In genomic region chr22:46337870-46338269, GRCh38 we compare ENCODE assay signal across 25 cellular contexts. TPM values are rescaled to one million over a fixed set of nuclear protein-coding genes. Genes with fewer than 3 reads are reported as not detected.
A peak's percentile ranks its signal among the peaks of the same experiment; 100 is the strongest.
DNase-seq lines count a peak whose midpoint lies in the region; ATAC-seq and TF ChIP-seq lines count a peak whose summit lies in the region.
"Had no signal": no experiment of that assay in that cellular context is flagged by ENCODE, and none has a peak within 500 bp of the region (broad histone marks: within the 10 kb centered on the region; RNA-seq: fewer than 3 reads in every experiment).

No MANE protein-coding gene starts in this region.

- H3K36me3 ChIP-seq in neural progenitor cell (no peaks in the 10 kb centered on the region), colonic mucosa (peaks cover 18% of the 10 kb centered on the region)

- no peak overlapping the region for H4K91ac ChIP-seq in H9 (ENCODE audit: insufficient read length, low read depth, low read length)

- H2AFZ ChIP-seq in H9 (ENCODE audit: low read length) (no peak overlapping the region), neural progenitor cell (replicated peaks) (no peak overlapping the region)

- POLR2A ChIA-PET in activated CD8-positive, alpha-beta T cell treated with anti-CD3 and anti-CD28 coated beads for 36 hours (lab: Charles Lee): no interaction called here
- POLR2A ChIA-PET in activated CD8-positive, alpha-beta T cell treated with anti-CD3 and anti-CD28 coated beads, Interleukin-2, amount 10 ng/mL, durations not matched to agents 7 days and 5 days (lab: Charles Lee): no interaction called here

- no peak overlapping the region for H3K23ac ChIP-seq in H9 (ENCODE audit: insufficient read length, low read depth, low read length)

- no peak overlapping the region for H2BK120ac ChIP-seq in H9 (ENCODE audit: low read depth, low read length, poor library complexity, severe bottlenecking)

- peaks cover 39% of the 10 kb centered on the region for H3K4me1 Mint-ChIP-seq in activated CD8-positive, alpha-beta T cell treated with anti-CD3 and anti-CD28 coated beads for 36 hours (ENCODE audit: low read depth)
- peaks cover 21% of the 10 kb centered on the region for H3K4me1 Mint-ChIP-seq in activated CD8-positive, alpha-beta T cell treated with anti-CD3 and anti-CD28 coated beads, Interleukin-2, amount 10 ng/mL, durations not matched to agents 7 days and 5 days (ENCODE audit: low read depth)
- H3K4me1 Mint-ChIP-seq in H9 (peaks cover 15 to 23% of the 10 kb centered on the region in 2 experiments), neural progenitor cell (peaks cover 18% of the 10 kb centered on the region)
- H3K4me1 Mint-ChIP-seq in activated naive CD8-positive, alpha-beta T cell treated with anti-CD3 and anti-CD28 coated beads, Interleukin-2, amount 50 U/mL, for 24 hours: peaks cover 32% of the 10 kb centered on the region

- H3K9ac ChIP-seq in H9 (ENCODE audit: extremely low read depth, insufficient read length, low read length): no peak overlapping the region
- H3K9ac ChIP-seq in neural progenitor cell: no peak overlapping the region
- no peak overlapping the region for H3K9ac ChIP-seq in colonic mucosa (ENCODE audit: low read depth in 2 of 2, low read length in 2 of 2)

- no peak overlapping the region for H3K18ac ChIP-seq in H9 (ENCODE audit: insufficient read length, low read depth, low read length)

- peaks cover 45% of the 10 kb centered on the region for H3K36me3 Mint-ChIP-seq in activated CD8-positive, alpha-beta T cell treated with anti-CD3 and anti-CD28 coated beads for 36 hours (ENCODE audit: low read depth)
- peaks cover 71% of the 10 kb centered on the region for H3K36me3 Mint-ChIP-seq in activated CD8-positive, alpha-beta T cell treated with anti-CD3 and anti-CD28 coated beads, Interleukin-2, amount 10 ng/mL, durations not matched to agents 7 days and 5 days (ENCODE audit: low read depth)
- H3K36me3 Mint-ChIP-seq in H9 (ENCODE audit: insufficient read depth in 1 of 3, low read depth in 3 of 3) (peaks cover 38 to 70% (median 48%) of the 10 kb centered on the region in 3 experiments), neural progenitor cell (peaks cover 31% of the 10 kb centered on the region)
- peaks cover 56% of the 10 kb centered on the region for H3K36me3 Mint-ChIP-seq in activated naive CD8-positive, alpha-beta T cell treated with anti-CD3 and anti-CD28 coated beads, Interleukin-2, amount 50 U/mL, for 24 hours (ENCODE audit: low read depth)

- no peak overlapping the region for H3K4ac ChIP-seq in H9 (ENCODE audit: low read depth, low read length)

- no peak overlapping the region for H2AK5ac ChIP-seq in H9 (ENCODE audit: insufficient read length, low read length)

- no peak overlapping the region for H2BK20ac ChIP-seq in H9 (ENCODE audit: low read depth, low read length, poor library complexity, severe bottlenecking)

- intact Hi-C loops in activated CD8-positive, alpha-beta T cell treated with anti-CD3 and anti-CD28 coated beads for 36 hours (cut with micrococcal nuclease): no loop called here
- intact Hi-C loops in colonic mucosa (cut with DNase I): no loop called here

- no peaks in the 10 kb centered on the region for H3K27me3 ChIP-seq in H9 (ENCODE audit: insufficient read depth, low read length)
- H3K27me3 ChIP-seq in neural progenitor cell: no peaks in the 10 kb centered on the region
- H3K27me3 ChIP-seq in colonic mucosa: no peaks in the 10 kb centered on the region
- H3K27me3 ChIP-seq: ascending aorta, BE2C, esophagus squamous epithelium, pancreas, right lobe of liver, transverse colon had no signal

- H3K4me1 ChIP-seq in H9 (ENCODE audit: insufficient read depth, low read length) (no peaks in the 10 kb centered on the region; the same call in 1 of the 2 replicates), neural progenitor cell (peaks cover 8% of the 10 kb centered on the region), colonic mucosa (peaks cover 6% of the 10 kb centered on the region)
- H3K4me1 ChIP-seq: BE2C had no signal

- H3K79me2 ChIP-seq in H9 (ENCODE audit: insufficient read depth, low read length) (peaks cover 3% of the 10 kb centered on the region; the same call in 1 of the 2 replicates), neural progenitor cell (ENCODE audit: low read depth) (peaks cover 24% of the 10 kb centered on the region)

- no peaks in the 10 kb centered on the region for H3K27me3 Mint-ChIP-seq in activated CD8-positive, alpha-beta T cell treated with anti-CD3 and anti-CD28 coated beads for 36 hours
- H3K27me3 Mint-ChIP-seq in activated CD8-positive, alpha-beta T cell treated with anti-CD3 and anti-CD28 coated beads, Interleukin-2, amount 10 ng/mL, durations not matched to agents 7 days and 5 days (ENCODE audit: low read depth): no peaks in the 10 kb centered on the region
- H3K27me3 Mint-ChIP-seq in H9 (ENCODE audit: low read depth): no peaks in the 10 kb centered on the region
- no peaks in the 10 kb centered on the region for H3K27me3 Mint-ChIP-seq in activated naive CD8-positive, alpha-beta T cell treated with anti-CD3 and anti-CD28 coated beads, Interleukin-2, amount 50 U/mL, for 24 hours
- peaks cover 8% of the 10 kb centered on the region for H3K27me3 Mint-ChIP-seq in neural progenitor cell (ENCODE audit: insufficient read depth, low read depth)

- CTCF ChIA-PET in activated CD8-positive, alpha-beta T cell treated with anti-CD3 and anti-CD28 coated beads for 36 hours (lab: Charles Lee): interaction anchor here (2.6 kb wide), 1 partner anchor 30 kb away, joined by 9 read pairs; no protein-coding TSS in a partner anchor
- CTCF ChIA-PET in activated CD8-positive, alpha-beta T cell treated with anti-CD3 and anti-CD28 coated beads, Interleukin-2, amount 10 ng/mL, durations not matched to agents 7 days and 5 days (lab: Charles Lee): interaction anchor here (1.4 kb wide), 1 partner anchor 331 kb away, joined by 6 read pairs; no protein-coding TSS in a partner anchor

- H3K4me3 Mint-ChIP-seq in activated CD8-positive, alpha-beta T cell treated with anti-CD3 and anti-CD28 coated beads for 36 hours: peak overlapping the region; percentile 36
- no peak overlapping the region for H3K4me3 Mint-ChIP-seq in activated CD8-positive, alpha-beta T cell treated with anti-CD3 and anti-CD28 coated beads, Interleukin-2, amount 10 ng/mL, durations not matched to agents 7 days and 5 days
- H3K4me3 Mint-ChIP-seq in H9 (peak overlapping the region; percentile 9 to 96; a peak in 3 of 5 replicates), neural progenitor cell (peak overlapping the region; percentile 98)
- peak overlapping the region; percentile 96 for H3K4me3 Mint-ChIP-seq in activated naive CD8-positive, alpha-beta T cell treated with anti-CD3 and anti-CD28 coated beads, Interleukin-2, amount 50 U/mL, for 24 hours

- H3K4me2 ChIP-seq in H9 (ENCODE audit: insufficient read depth, insufficient read length, low read length) (no peak overlapping the region), neural progenitor cell (no peak overlapping the region)

- DNase-seq in activated CD8-positive, alpha-beta T cell treated with anti-CD3 and anti-CD28 coated beads for 36 hours: no peak
- DNase-seq in activated CD8-positive, alpha-beta T cell treated with anti-CD3 and anti-CD28 coated beads, Interleukin-2, amount 10 ng/mL, durations not matched to agents 7 days and 5 days: no peak
- DNase-seq in H9 (no peak), neural progenitor cell (ENCODE audit: low spot score) (no peak), colonic mucosa (no peak), NCI-H187 treated with DMSO at 0.1 percent for 48 hours (lab: John Stamatoyannopoulos, UW) (no peak)
- DNase-seq in activated naive CD8-positive, alpha-beta T cell treated with anti-CD3 and anti-CD28 coated beads, Interleukin-2, amount 50 U/mL, for 24 hours: no peak
- DNase-seq: activated effector memory CD4-positive, alpha-beta T cell treated with Interleukin-2 at 50 U/mL for 16 hours; BE2C; effector CD8-positive, alpha-beta T cell; esophagus squamous epithelium; left colon; MV-4-11; NCI-H187; NCI-H345; PC-3; stimulated activated naive CD4-positive, alpha-beta T cell; transverse colon had no signal

- no peak for ATAC-seq in activated CD8-positive, alpha-beta T cell treated with anti-CD3 and anti-CD28 coated beads for 36 hours
- no peak for ATAC-seq in activated CD8-positive, alpha-beta T cell treated with anti-CD3 and anti-CD28 coated beads, Interleukin-2, amount 10 ng/mL, durations not matched to agents 7 days and 5 days
- no peak for ATAC-seq in activated naive CD8-positive, alpha-beta T cell treated with anti-CD3 and anti-CD28 coated beads, Interleukin-2, amount 50 U/mL, for 24 hours
- no peak for ATAC-seq in GM21723 (IDR thresholded peaks at IDR 0.05; ENCODE audit: unreplicated experiment)
- ATAC-seq: K562, left colon, pancreas, PC-3, right lobe of liver had no signal

- no peak overlapping the region for H3K27ac ChIP-seq in H9 (ENCODE audit: insufficient read length, low read depth, low read length)
- H3K27ac ChIP-seq in neural progenitor cell: no peak overlapping the region
- no peak overlapping the region for H3K27ac ChIP-seq in colonic mucosa
- H3K27ac ChIP-seq: ascending aorta, esophagus squamous epithelium, pancreas, right lobe of liver, transverse colon, VCaP had no signal

- H3F3A ChIP-seq in neural progenitor cell (ENCODE audit: low read depth): peaks cover 22% of the 10 kb centered on the region

- H3K56ac ChIP-seq in H9 (ENCODE audit: insufficient read length, low read depth, low read length): no peak overlapping the region

- peaks cover 11% of the 10 kb centered on the region for H3K23me2 ChIP-seq in H9 (ENCODE audit: insufficient read length, low read depth, low read length, poor library complexity, severe bottlenecking)

- no peak overlapping the region for H2BK15ac ChIP-seq in H9 (ENCODE audit: low read depth, low read length)

- peaks cover 5% of the 10 kb centered on the region for H3K79me1 ChIP-seq in H9 (ENCODE audit: insufficient read depth, low read depth, low read length, poor library complexity, severe bottlenecking)

- no peak overlapping the region for H4K8ac ChIP-seq in H9 (replicated peaks; ENCODE audit: insufficient read length, low read depth, low read length)

- H3K9me3 ChIP-seq in H9 (ENCODE audit: control insufficient read depth, low read depth, low read length) (no peaks in the 10 kb centered on the region), neural progenitor cell (ENCODE audit: low read depth) (no peaks in the 10 kb centered on the region), colonic mucosa (no peaks in the 10 kb centered on the region)
- H3K9me3 ChIP-seq: ascending aorta, BE2C, esophagus squamous epithelium, pancreas, right lobe of liver, transverse colon had no signal

- no peaks in the 10 kb centered on the region for H3K9me3 Mint-ChIP-seq in activated CD8-positive, alpha-beta T cell treated with anti-CD3 and anti-CD28 coated beads for 36 hours
- H3K9me3 Mint-ChIP-seq in activated CD8-positive, alpha-beta T cell treated with anti-CD3 and anti-CD28 coated beads, Interleukin-2, amount 10 ng/mL, durations not matched to agents 7 days and 5 days (ENCODE audit: insufficient read depth): no peaks in the 10 kb centered on the region
- H3K9me3 Mint-ChIP-seq in H9 (no peaks in the 10 kb centered on the region; a peak in 2 of 5 replicates), neural progenitor cell (no peaks in the 10 kb centered on the region)
- no peaks in the 10 kb centered on the region for H3K9me3 Mint-ChIP-seq in activated naive CD8-positive, alpha-beta T cell treated with anti-CD3 and anti-CD28 coated beads, Interleukin-2, amount 50 U/mL, for 24 hours
- H3K9me3 Mint-ChIP-seq: T-helper 1 cell treated with Interleukin-12 subunit alpha and Interleukin-12 subunit beta and Interleukin-4 antibody, amounts not matched to agents 30 μg/mL and 1 μg/mL, for 36 hours had no signal

- H4K20me1 ChIP-seq in H9 (ENCODE audit: control insufficient read depth, insufficient read depth, insufficient read length) (peaks cover 3% of the 10 kb centered on the region), neural progenitor cell (ENCODE audit: low read depth) (peaks cover 39% of the 10 kb centered on the region)

- no peak overlapping the region for H2BK5ac ChIP-seq in H9 (ENCODE audit: insufficient read length, low read length)

- H3K4me3 ChIP-seq in neural progenitor cell (no peak overlapping the region), colonic mucosa (no peak overlapping the region)
- H3K4me3 ChIP-seq: ascending aorta, esophagus squamous epithelium, K562, pancreas, right lobe of liver, transverse colon had no signal

- H3K14ac ChIP-seq in H9 (ENCODE audit: insufficient read depth, low read length): no peak overlapping the region

- TF ChIP-seq CTCF in activated CD8-positive, alpha-beta T cell treated with anti-CD3 and anti-CD28 coated beads for 36 hours (IDR thresholded peaks at IDR 0.05): no peak
- no peak for TF ChIP-seq CTCF in H9 (conservative IDR thresholded peaks at IDR 0.05)
- TF ChIP-seq CTCF in neural progenitor cell (IDR thresholded peaks at IDR 0.05): no peak
- TF ChIP-seq CTCF in colonic mucosa (IDR thresholded peaks at IDR 0.05): no peak

- H3T11ph ChIP-seq in H9 (ENCODE audit: low read length): no peak overlapping the region

- H2BK12ac ChIP-seq in H9 (ENCODE audit: insufficient read length, low read depth, low read length): no peak overlapping the region

- no peak overlapping the region for H4K5ac ChIP-seq in H9 (ENCODE audit: insufficient read length, low read depth, low read length)

- no CpG with 5 or more reads among the region's 9 CpGs for WGBS in H9 (ENCODE audit: extremely low coverage, insufficient read length, low lambda C conversion rate)

- H3K27ac Mint-ChIP-seq in activated CD8-positive, alpha-beta T cell treated with anti-CD3 and anti-CD28 coated beads for 36 hours: no peak overlapping the region
- H3K27ac Mint-ChIP-seq in activated CD8-positive, alpha-beta T cell treated with anti-CD3 and anti-CD28 coated beads, Interleukin-2, amount 10 ng/mL, durations not matched to agents 7 days and 5 days: no peak overlapping the region
- H3K27ac Mint-ChIP-seq in H9 (no peak overlapping the region), neural progenitor cell (no peak overlapping the region)
- no peak overlapping the region for H3K27ac Mint-ChIP-seq in activated naive CD8-positive, alpha-beta T cell treated with anti-CD3 and anti-CD28 coated beads, Interleukin-2, amount 50 U/mL, for 24 hours
- H3K27ac Mint-ChIP-seq: T-helper 1 cell treated with Interleukin-12 subunit alpha and Interleukin-12 subunit beta and Interleukin-4 antibody, amounts not matched to agents 30 μg/mL and 1 μg/mL, for 36 hours had no signal

RNA-seq across cellular contexts. Expression of gene TRMU, which starts 2.4 kb away (rescaled TPM):
- 10 to 100 TPM; 87.2 to 98.1 TPM for total RNA-seq in activated CD8-positive, alpha-beta T cell treated with anti-CD3 and anti-CD28 coated beads for 36 hours
- 10 to 100 TPM; 84.0 to 84.6 TPM for total RNA-seq in activated CD8-positive, alpha-beta T cell treated with anti-CD3 and anti-CD28 coated beads, Interleukin-2, amount 10 ng/mL, durations not matched to agents 7 days and 5 days
- total RNA-seq in H9 (2021) (82.5 and 86.3 TPM in 2 replicates), neural progenitor cell (ENCODE audit: low replicate concordance) (66.9 and 70.1 TPM in 2 replicates), colonic mucosa (10 to 100 TPM; 25.2 to 71.8 TPM)

RNA-seq across cellular contexts. Expression of gene GTSE1, which starts 41.2 kb away (rescaled TPM):
- total RNA-seq in activated CD8-positive, alpha-beta T cell treated with anti-CD3 and anti-CD28 coated beads for 36 hours: 10 to 100 TPM; 39.4 to 41.4 TPM
- 100 to 1,000 TPM; 111 to 114 TPM for total RNA-seq in activated CD8-positive, alpha-beta T cell treated with anti-CD3 and anti-CD28 coated beads, Interleukin-2, amount 10 ng/mL, durations not matched to agents 7 days and 5 days
- total RNA-seq in H9 (2021) (40.6 and 42.6 TPM in 2 replicates), neural progenitor cell (ENCODE audit: low replicate concordance) (29.7 and 38.8 TPM in 2 replicates), colonic mucosa (10 to 100 TPM in 1 of 2 donors, 1 to 10 TPM in 1; 7.8 to 38.8 TPM)
- total RNA-seq: ascending aorta had no signal
